ENCODE assay signal across 1 cellular context in the genomic region with DNA sequence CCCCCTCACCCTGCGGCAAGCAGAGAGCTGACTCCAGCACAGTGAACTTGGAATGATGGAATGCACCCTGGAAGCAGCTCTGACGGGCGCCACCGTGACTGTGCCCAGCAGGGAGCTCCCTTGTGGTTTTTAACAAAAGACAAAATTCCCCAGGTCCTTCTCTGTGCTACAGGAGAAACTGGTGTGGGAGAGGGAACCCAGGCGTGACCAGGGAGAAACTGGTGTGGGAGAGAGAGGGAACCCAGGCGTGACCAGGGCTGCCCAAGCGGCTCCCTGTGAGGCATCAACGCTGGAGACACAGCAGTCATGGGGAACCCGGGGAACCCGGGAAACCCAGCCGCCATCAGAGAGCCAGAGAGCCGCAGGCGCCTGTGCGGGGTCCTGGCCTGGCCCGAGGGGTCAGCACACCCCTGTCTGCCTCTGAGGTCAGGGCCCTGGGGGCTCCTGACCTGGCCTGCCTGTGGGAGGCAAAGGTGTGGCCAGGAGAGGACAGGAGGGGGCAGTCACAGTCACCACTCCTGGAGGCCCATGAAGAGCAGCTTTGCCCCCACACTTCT.
TF ChIP-seq lines count a peak whose summit lies in the region.

No MANE protein-coding gene starts in this region.

TF ChIP-seq in H1, 55 proteins besides CTCF, POLR2A, EP300 and RAD21 (continued from another document):
- TF ChIP-seq MAFK (IDR thresholded peaks at IDR 0.05; ENCODE audit: low read depth, low read length): no peak
- TF ChIP-seq EGR1 (IDR thresholded peaks at IDR 0.05; ENCODE audit: borderline replicate concordance, low read depth, low read length): no peak
- no peak for TF ChIP-seq JUND (IDR thresholded peaks at IDR 0.05; ENCODE audit: low read length)
- TF ChIP-seq EZH2 (IDR thresholded peaks at IDR 0.05; ENCODE audit: low read depth, low read length, severe bottlenecking): no peak
- no peak for TF ChIP-seq SP1 (IDR thresholded peaks at IDR 0.05; ENCODE audit: low read depth, low read length)
- TF ChIP-seq SIRT6 (IDR thresholded peaks at IDR 0.05; ENCODE audit: low read length): no peak
- TF ChIP-seq JUN (IDR thresholded peaks at IDR 0.05; ENCODE audit: low read depth, low read length): no peak
- no peak for TF ChIP-seq PHF8 (conservative IDR thresholded peaks at IDR 0.05; ENCODE audit: low read depth, low read length)
- no peak for TF ChIP-seq YY1 (IDR thresholded peaks at IDR 0.05; ENCODE audit: low read depth, low read length)
- no peak for TF ChIP-seq SIN3A (conservative IDR thresholded peaks at IDR 0.05 in 1 of 2, IDR thresholded peaks at IDR 0.05 in 1 of 2; ENCODE audit: low read depth in 1 of 2, low read length in 2 of 2)
- TF ChIP-seq TAF7 (optimal IDR thresholded peaks at IDR 0.05; ENCODE audit: borderline replicate concordance, low read depth, low read length): no peak
- TF ChIP-seq HDAC2 (IDR thresholded peaks at IDR 0.05; ENCODE audit: borderline replicate concordance in 1 of 2, low read depth in 2 of 2, low read length in 2 of 2): no peak
- no peak for TF ChIP-seq CTBP2 (IDR thresholded peaks at IDR 0.05; ENCODE audit: borderline replicate concordance, insufficient read depth, insufficient read length, low read length)
- no peak for TF ChIP-seq NRF1 (IDR thresholded peaks at IDR 0.05; ENCODE audit: low read depth, low read length)
- no peak for TF ChIP-seq GABPA (IDR thresholded peaks at IDR 0.05; ENCODE audit: borderline replicate concordance, insufficient read depth, low read length)
